ENCODE assay signal across 6 cellular contexts in the genomic region with DNA sequence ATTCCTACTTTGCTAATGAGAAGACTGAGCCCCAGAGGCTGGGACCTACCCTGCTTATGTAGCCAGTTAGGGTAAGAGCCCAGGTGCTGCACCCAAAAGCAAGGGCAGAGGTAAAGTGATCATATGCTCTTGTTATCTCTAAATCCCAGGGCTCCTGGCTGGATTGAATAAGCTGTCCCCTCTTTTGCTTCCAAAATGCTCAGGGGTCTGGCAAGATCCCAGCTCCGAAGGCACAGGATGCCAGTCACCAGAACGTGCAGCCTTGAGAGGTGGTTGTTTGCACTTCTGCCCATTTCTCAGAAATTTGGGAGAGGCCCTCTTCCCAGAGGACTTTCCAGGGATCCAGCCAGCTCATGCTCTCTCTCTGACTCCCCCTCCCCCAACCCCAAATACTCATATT.
"Had no signal": no experiment of that assay in that cellular context is flagged by ENCODE, and none has a peak within 500 bp of the region (broad histone marks: within the 10 kb centered on the region; RNA-seq: fewer than 3 reads in every experiment).

No MANE protein-coding gene starts in this region.

- H3K4me3 ChIP-seq: GM23338 had no signal

- H3K36me3 Mint-ChIP-seq: IgD-negative memory B cell had no signal

- H3K27ac ChIP-seq: HL-60 had no signal

- H3K27ac Mint-ChIP-seq: GM23338, H9, IgD-negative memory B cell had no signal

- H2AFZ ChIP-seq: GM23338 had no signal

- DNase-seq: H9, HCEC 1CT had no signal

- H3K4me3 Mint-ChIP-seq: GM23338, H9, IgD-negative memory B cell had no signal

- H3K4me2 ChIP-seq: GM23338 had no signal

- ATAC-seq: GM23338, HepG2 had no signal
